8 cellular contexts compared by ENCODE assay signal in genomic region chr12:54259194-54260011, GRCh38. TPM values are rescaled to one million over a fixed set of nuclear protein-coding genes. Genes with fewer than 3 reads are reported as not detected.
DNase-seq lines count a peak whose midpoint lies in the region; ATAC-seq, FAIRE-seq and TF ChIP-seq lines count a peak whose summit lies in the region.

No MANE protein-coding gene starts in this region.

- TF ChIP-seq CTCF in GM10248 (IDR thresholded peaks at IDR 0.05; ENCODE audit: control extremely low read depth, extremely low read depth, low read depth, missing control alignments) (no peak), HepG2 (CRISPR knock-in tag; IDR thresholded peaks at IDR 0.05) (no peak)

- TF ChIP-seq EP300 in HepG2 (IDR thresholded peaks at IDR 0.05; ENCODE audit: low read depth in 2 of 2, low read length in 2 of 2) (no peak), HepG2 (CRISPR knock-in tag; IDR thresholded peaks at IDR 0.05; ENCODE audit: borderline replicate concordance) (no peak)

- peak overlapping the region; percentile 31 for H3K4me3 ChIP-seq in ectodermal cell (ENCODE audit: insufficient read depth, low read depth, low read length)
- H3K4me3 ChIP-seq in HepG2 (replicated peaks in 1 of 3; ENCODE audit: insufficient read depth in 1 of 3, low read depth in 2 of 3, low read length in 3 of 3) = no peak overlapping the region

- BruUV-seq in HepG2 (replicated peaks; lab: Mats Ljungman, UMichigan) = no TSS peak

- no peak for FAIRE-seq in HepG2 (lab: Jason Lieb, UNC)

- H3K4me1 ChIP-seq in ectodermal cell (ENCODE audit: control insufficient read depth, insufficient read depth, low read length) (peaks cover 54% of the 10 kb centered on the region), HepG2 (ENCODE audit: insufficient read depth, low read length) (peaks cover 11% of the 10 kb centered on the region)

- POLR2A ChIA-PET in GM10248 (lab: Yijun Ruan, JAX) (interaction anchor here (0.7 to 2.1 kb wide), 3 partner anchors 20 to 27 kb away, joined by 3 to 21 read pairs (median 3); partner anchors contain the start of genes CBX5 and HNRNPA1), HepG2 (lab: Yijun Ruan, JAX) (interaction anchor here (2.9 kb wide), 1 partner anchor 20 kb away, joined by 12 read pairs; the partner anchor contains the start of genes CBX5 and HNRNPA1)

- H3K36me3 ChIP-seq in ectodermal cell (ENCODE audit: control insufficient read depth, insufficient read depth, low read length) = peaks cover 22% of the 10 kb centered on the region
- H3K36me3 ChIP-seq in HepG2 (replicated peaks in 1 of 2; ENCODE audit: control insufficient read depth in 1 of 2, insufficient read depth in 2 of 2, low read length in 2 of 2) = peaks cover 0 to 20% of the 10 kb centered on the region in 2 experiments; a peak in 2 of 5 replicates

- TF ChIP-seq RAD21 in HepG2 (CRISPR knock-in tag; IDR thresholded peaks at IDR 0.05) = no peak

- no peaks in the 10 kb centered on the region for H3K9me3 Mint-ChIP-seq in activated CD4-positive, alpha-beta T cell treated with anti-CD3 and anti-CD28 coated beads, Interleukin-2, amount 10 ng/mL, durations not matched to agents 24 days and 14 days

- H3K27ac Mint-ChIP-seq in activated CD4-positive, alpha-beta T cell treated with anti-CD3 and anti-CD28 coated beads, Interleukin-2, amount 10 ng/mL, durations not matched to agents 24 days and 14 days = peak overlapping the region; percentile 82

- no peaks in the 10 kb centered on the region for H3K9me3 ChIP-seq in ectodermal cell (ENCODE audit: control insufficient read depth, low read length)
- H3K9me3 ChIP-seq in HepG2 (ENCODE audit: low read length) = no peaks in the 10 kb centered on the region

- no peaks in the 10 kb centered on the region for H3K27me3 ChIP-seq in ectodermal cell (ENCODE audit: control insufficient read depth, insufficient read depth, low read length, poor library complexity, severe bottlenecking)
- no peaks in the 10 kb centered on the region for H3K27me3 ChIP-seq in HepG2 (ENCODE audit: control insufficient read depth in 1 of 2, insufficient read depth in 2 of 2, low read length in 2 of 2)

- no peaks in the 10 kb centered on the region for H3K79me2 ChIP-seq in HepG2 (ENCODE audit: insufficient read depth, low read length)

- H3K9ac ChIP-seq in HepG2 (ENCODE audit: insufficient read depth, low read depth, low read length) = no peak overlapping the region

- no peaks in the 10 kb centered on the region for H3K27me3 Mint-ChIP-seq in activated CD4-positive, alpha-beta T cell treated with anti-CD3 and anti-CD28 coated beads, Interleukin-2, amount 10 ng/mL, durations not matched to agents 24 days and 14 days

- CTCF ChIA-PET in GM10248 (lab: Yijun Ruan, JAX) (interaction anchor here (0.9 to 10.4 kb wide), 19 partner anchors 6 to 101 kb away, joined by 3 to 80 read pairs (median 7); partner anchors contain the start of genes CBX5, COPZ1 and HNRNPA1), HepG2 (lab: Yijun Ruan, JAX; ENCODE audit: low intra/inter-chr PET ratio, low total read pairs) (no interaction called here)

- peaks cover 29% of the 10 kb centered on the region for H3K36me3 Mint-ChIP-seq in activated CD4-positive, alpha-beta T cell treated with anti-CD3 and anti-CD28 coated beads, Interleukin-2, amount 10 ng/mL, durations not matched to agents 24 days and 14 days (ENCODE audit: low read depth)

- no peak overlapping the region for H3K4me2 ChIP-seq in HepG2 (ENCODE audit: low read depth, low read length)

- ATAC-seq in HG02970 (IDR thresholded peaks at IDR 0.05; ENCODE audit: low FRiP score, unreplicated experiment) = peak; percentile 63
- ATAC-seq in HepG2 = no peak
- no peak for ATAC-seq in GM21619 (IDR thresholded peaks at IDR 0.05; ENCODE audit: unreplicated experiment)

- no peak for TF ChIP-seq POLR2A in HepG2 (IDR thresholded peaks at IDR 0.05; ENCODE audit: insufficient read depth in 1 of 2, low read depth in 2 of 2, low read length in 2 of 2)

- no peak overlapping the region for H2AFZ ChIP-seq in HepG2 (ENCODE audit: low read length)

- WGBS in ectodermal cell, 2 experiments = 0% methylated on average over 8 of the region's 11 CpGs
- 91% methylated on average over 11 of the region's 11 CpGs for WGBS in HepG2 (ENCODE audit: low lambda C conversion rate)

- in situ Hi-C loops in HepG2 (cut with HindIII; ENCODE audit: extremely low pct_ligation_motif_present, low pct_unique_long_range_greater_than_20kb) = no loop called here

- peaks cover 30% of the 10 kb centered on the region for H3K4me1 Mint-ChIP-seq in activated CD4-positive, alpha-beta T cell treated with anti-CD3 and anti-CD28 coated beads, Interleukin-2, amount 10 ng/mL, durations not matched to agents 24 days and 14 days

- DNase-seq in GM10248 (ENCODE audit: extremely low spot score) (peak; percentile 82), NCI-H2171 treated with DMSO at 0.1 percent for 48 hours (lab: John Stamatoyannopoulos, UW) (peak; percentile 97), HepG2 (ENCODE audit: low spot score) (no peak)
- peak; percentile 81 for DNase-seq in activated CD4-positive, alpha-beta T cell treated with anti-CD3 and anti-CD28 coated beads, Interleukin-2, amount 10 ng/mL, durations not matched to agents 24 days and 14 days
- peak; percentile 30 to 55 for DNase-seq in stimulated activated CD8-positive, alpha-beta memory T cell treated with anti-CD3 and anti-CD28 coated beads, Interleukin-15, amount 100 ng/mL, for 48 hours (ENCODE audit: low read depth in 2 of 2)

- H3K27ac ChIP-seq in ectodermal cell (ENCODE audit: insufficient read depth, low read depth, low read length, poor library complexity, severe bottlenecking) = peak overlapping the region; percentile 98
- H3K27ac ChIP-seq in HepG2 (ENCODE audit: extremely low read length, insufficient read depth, low read length) = no peak overlapping the region

- H4K20me1 ChIP-seq in HepG2 (ENCODE audit: insufficient read depth, low read length) = no peaks in the 10 kb centered on the region

- H3K4me3 Mint-ChIP-seq in activated CD4-positive, alpha-beta T cell treated with anti-CD3 and anti-CD28 coated beads, Interleukin-2, amount 10 ng/mL, durations not matched to agents 24 days and 14 days = peak overlapping the region; percentile 53

- intact Hi-C loops in activated CD4-positive, alpha-beta T cell treated with anti-CD3 and anti-CD28 coated beads, Interleukin-2, amount 10 ng/mL, durations not matched to agents 24 days and 14 days (cut with micrococcal nuclease) = no loop called here
- intact Hi-C loops in HepG2 (cut with micrococcal nuclease; ENCODE audit: unreplicated experiment) = no loop called here

RNA-seq across cellular contexts. Expression of gene CBX5, which starts 20.5 kb away (rescaled TPM):
- 108 and 113 TPM in 2 replicates for total RNA-seq in activated CD4-positive, alpha-beta T cell treated with anti-CD3 and anti-CD28 coated beads, Interleukin-2, amount 10 ng/mL, durations not matched to agents 24 days and 14 days
- polyA plus RNA-seq in ectodermal cell (2013, experiment 1 of 4) = 223 TPM
- polyA plus RNA-seq in ectodermal cell (2013, experiment 2 of 4) = 250 TPM
- 108 TPM for polyA plus RNA-seq in ectodermal cell (2013, experiment 3 of 4)
- 124 TPM for polyA plus RNA-seq in ectodermal cell (2013, experiment 4 of 4)
- 22.2 and 45.4 TPM in 2 replicates for total RNA-seq in HepG2 (2016; rRNA removed; fragmentation: Illumina TruSeq; extraction: Trizol)
- 3.0 TPM in 2 replicates for total RNA-seq in HepG2 (2016; cell fraction: cytosol; rRNA removed; fragmentation: Illumina TruSeq; extraction: Trizol; ENCODE audit: low read depth)
- 20.1 and 44.7 TPM in 2 replicates for total RNA-seq in HepG2 (2016; cell fraction: insoluble cytoplasmic fraction; rRNA removed; fragmentation: Illumina TruSeq; extraction: Trizol)
- total RNA-seq in HepG2 (2016; cell fraction: membrane; rRNA removed; fragmentation: Illumina TruSeq; extraction: Trizol) = 9.1 and 9.7 TPM in 2 replicates
- total RNA-seq in HepG2 (2016; cell fraction: nucleus; rRNA removed; fragmentation: Illumina TruSeq; extraction: Trizol) = 19.3 and 21.1 TPM in 2 replicates
- 10.5 and 16.0 TPM in 2 replicates for polyA plus RNA-seq in HepG2 (2011; rRNA removed)
- 6.7 and 8.9 TPM in 2 replicates for polyA plus RNA-seq in HepG2 (2011; cell fraction: cytosol; rRNA removed)
- polyA plus RNA-seq in HepG2 (2011; cell fraction: nucleus; rRNA removed) = 5.7 and 6.4 TPM in 2 replicates
- 8.5 and 12.6 TPM in 2 replicates for polyA plus RNA-seq in HepG2 (2012)
- polyA plus RNA-seq in HepG2 (2016; cell fraction: cytosol; fragmentation: Illumina TruSeq; extraction: Trizol; ENCODE audit: low read depth) = 5.0 and 5.3 TPM in 2 replicates
- 32.3 and 33.7 TPM in 2 replicates for polyA plus RNA-seq in HepG2 (2016; cell fraction: insoluble cytoplasmic fraction; fragmentation: Illumina TruSeq; extraction: Trizol; ENCODE audit: low read depth)
- 6.0 and 6.2 TPM in 2 replicates for polyA plus RNA-seq in HepG2 (2016; cell fraction: membrane; fragmentation: Illumina TruSeq; extraction: Trizol; ENCODE audit: low read depth)
- polyA plus RNA-seq in HepG2 (2016; cell fraction: nucleus; fragmentation: Illumina TruSeq; extraction: Trizol; ENCODE audit: insufficient read depth, low read depth) = 17.7 and 19.9 TPM in 2 replicates
- 23.7 and 77.0 TPM in 2 replicates for polyA minus RNA-seq in HepG2 (2011; rRNA and poly(A)+ RNA removed; ENCODE audit: low replicate concordance)
- 20.8 and 23.0 TPM in 2 replicates for polyA minus RNA-seq in HepG2 (2011; cell fraction: cytosol; rRNA and poly(A)+ RNA removed)
- 16.2 and 18.3 TPM in 2 replicates for polyA minus RNA-seq in HepG2 (2011; cell fraction: nucleus; rRNA and poly(A)+ RNA removed)

RNA-seq across cellular contexts. Expression of gene HNRNPA1, which starts 21.1 kb away (rescaled TPM):
- total RNA-seq in activated CD4-positive, alpha-beta T cell treated with anti-CD3 and anti-CD28 coated beads, Interleukin-2, amount 10 ng/mL, durations not matched to agents 24 days and 14 days = 1,861 and 1,892 TPM in 2 replicates
- 5,033 TPM for polyA plus RNA-seq in ectodermal cell (2013, experiment 1 of 4)
- 4,767 TPM for polyA plus RNA-seq in ectodermal cell (2013, experiment 2 of 4)
- polyA plus RNA-seq in ectodermal cell (2013, experiment 3 of 4) = 3,463 TPM
- 4,008 TPM for polyA plus RNA-seq in ectodermal cell (2013, experiment 4 of 4)
- 1,820 and 2,673 TPM in 2 replicates for total RNA-seq in HepG2 (2016; rRNA removed; fragmentation: Illumina TruSeq; extraction: Trizol)
- 661 and 834 TPM in 2 replicates for total RNA-seq in HepG2 (2016; cell fraction: cytosol; rRNA removed; fragmentation: Illumina TruSeq; extraction: Trizol; ENCODE audit: low read depth)
- total RNA-seq in HepG2 (2016; cell fraction: insoluble cytoplasmic fraction; rRNA removed; fragmentation: Illumina TruSeq; extraction: Trizol) = 1,900 and 2,565 TPM in 2 replicates
- total RNA-seq in HepG2 (2016; cell fraction: membrane; rRNA removed; fragmentation: Illumina TruSeq; extraction: Trizol) = 1,646 and 2,012 TPM in 2 replicates
- 924 and 962 TPM in 2 replicates for total RNA-seq in HepG2 (2016; cell fraction: nucleus; rRNA removed; fragmentation: Illumina TruSeq; extraction: Trizol)
- 480 and 535 TPM in 2 replicates for polyA plus RNA-seq in HepG2 (2011; rRNA removed)
- polyA plus RNA-seq in HepG2 (2011; cell fraction: cytosol; rRNA removed) = 613 and 623 TPM in 2 replicates
- polyA plus RNA-seq in HepG2 (2011; cell fraction: nucleus; rRNA removed) = 402 and 463 TPM in 2 replicates
- 1,081 and 1,908 TPM in 2 replicates for polyA plus RNA-seq in HepG2 (2012)
- 1,228 and 1,423 TPM in 2 replicates for polyA plus RNA-seq in HepG2 (2016; cell fraction: cytosol; fragmentation: Illumina TruSeq; extraction: Trizol; ENCODE audit: low read depth)
- polyA plus RNA-seq in HepG2 (2016; cell fraction: insoluble cytoplasmic fraction; fragmentation: Illumina TruSeq; extraction: Trizol; ENCODE audit: low read depth) = 4,120 and 4,455 TPM in 2 replicates
- 2,490 and 3,014 TPM in 2 replicates for polyA plus RNA-seq in HepG2 (2016; cell fraction: membrane; fragmentation: Illumina TruSeq; extraction: Trizol; ENCODE audit: low read depth)
- 1,903 and 1,961 TPM in 2 replicates for polyA plus RNA-seq in HepG2 (2016; cell fraction: nucleus; fragmentation: Illumina TruSeq; extraction: Trizol; ENCODE audit: insufficient read depth, low read depth)
- 314 and 476 TPM in 2 replicates for polyA minus RNA-seq in HepG2 (2011; rRNA and poly(A)+ RNA removed; ENCODE audit: low replicate concordance)
- polyA minus RNA-seq in HepG2 (2011; cell fraction: cytosol; rRNA and poly(A)+ RNA removed) = 569 and 577 TPM in 2 replicates
- polyA minus RNA-seq in HepG2 (2011; cell fraction: nucleus; rRNA and poly(A)+ RNA removed) = 681 and 757 TPM in 2 replicates

RNA-seq across cellular contexts. Expression of gene NFE2, which starts 41.4 kb away (rescaled TPM):
- not detected in 2 replicates for total RNA-seq in activated CD4-positive, alpha-beta T cell treated with anti-CD3 and anti-CD28 coated beads, Interleukin-2, amount 10 ng/mL, durations not matched to agents 24 days and 14 days
- polyA plus RNA-seq in ectodermal cell (2013, experiment 1 of 4) = 5.7 TPM
- polyA plus RNA-seq in ectodermal cell (2013, experiment 2 of 4) = 5.6 TPM
- polyA plus RNA-seq in ectodermal cell (2013, experiment 3 of 4) = 3.6 TPM
- 4.4 TPM for polyA plus RNA-seq in ectodermal cell (2013, experiment 4 of 4)
- total RNA-seq in HepG2 (2016; rRNA removed; fragmentation: Illumina TruSeq; extraction: Trizol) = 7.8 and 8.5 TPM in 2 replicates
- 2.9 and 3.4 TPM in 2 replicates for total RNA-seq in HepG2 (2016; cell fraction: cytosol; rRNA removed; fragmentation: Illumina TruSeq; extraction: Trizol; ENCODE audit: low read depth)
- total RNA-seq in HepG2 (2016; cell fraction: insoluble cytoplasmic fraction; rRNA removed; fragmentation: Illumina TruSeq; extraction: Trizol) = 7.5 and 8.1 TPM in 2 replicates
- 6.2 and 6.6 TPM in 2 replicates for total RNA-seq in HepG2 (2016; cell fraction: membrane; rRNA removed; fragmentation: Illumina TruSeq; extraction: Trizol)
- total RNA-seq in HepG2 (2016; cell fraction: nucleus; rRNA removed; fragmentation: Illumina TruSeq; extraction: Trizol) = 5.7 and 6.3 TPM in 2 replicates
- 4.1 and 4.5 TPM in 2 replicates for polyA plus RNA-seq in HepG2 (2011; rRNA removed)
- 2.5 and 3.0 TPM in 2 replicates for polyA plus RNA-seq in HepG2 (2011; cell fraction: cytosol; rRNA removed)
- polyA plus RNA-seq in HepG2 (2011; cell fraction: nucleus; rRNA removed) = 3.5 and 3.8 TPM in 2 replicates
- polyA plus RNA-seq in HepG2 (2012) = 1.3 and 1.8 TPM in 2 replicates
- polyA plus RNA-seq in HepG2 (2016; cell fraction: cytosol; fragmentation: Illumina TruSeq; extraction: Trizol; ENCODE audit: low read depth) = 1.9 and 3.1 TPM in 2 replicates
- polyA plus RNA-seq in HepG2 (2016; cell fraction: insoluble cytoplasmic fraction; fragmentation: Illumina TruSeq; extraction: Trizol; ENCODE audit: low read depth) = 10.3 and 10.9 TPM in 2 replicates
- 3.7 and 4.5 TPM in 2 replicates for polyA plus RNA-seq in HepG2 (2016; cell fraction: membrane; fragmentation: Illumina TruSeq; extraction: Trizol; ENCODE audit: low read depth)
- polyA plus RNA-seq in HepG2 (2016; cell fraction: nucleus; fragmentation: Illumina TruSeq; extraction: Trizol; ENCODE audit: insufficient read depth, low read depth) = 11.6 and 14.3 TPM in 2 replicates
- 1.7 and 3.8 TPM in 2 replicates for polyA minus RNA-seq in HepG2 (2011; rRNA and poly(A)+ RNA removed; ENCODE audit: low replicate concordance)
- polyA minus RNA-seq in HepG2 (2011; cell fraction: cytosol; rRNA and poly(A)+ RNA removed) = 0.49 and 2.3 TPM in 2 replicates
- polyA minus RNA-seq in HepG2 (2011; cell fraction: nucleus; rRNA and poly(A)+ RNA removed) = 1.0 and 1.7 TPM in 2 replicates
